Comparison of ENCODE assay signal across 9 cellular contexts in the genomic region with DNA sequence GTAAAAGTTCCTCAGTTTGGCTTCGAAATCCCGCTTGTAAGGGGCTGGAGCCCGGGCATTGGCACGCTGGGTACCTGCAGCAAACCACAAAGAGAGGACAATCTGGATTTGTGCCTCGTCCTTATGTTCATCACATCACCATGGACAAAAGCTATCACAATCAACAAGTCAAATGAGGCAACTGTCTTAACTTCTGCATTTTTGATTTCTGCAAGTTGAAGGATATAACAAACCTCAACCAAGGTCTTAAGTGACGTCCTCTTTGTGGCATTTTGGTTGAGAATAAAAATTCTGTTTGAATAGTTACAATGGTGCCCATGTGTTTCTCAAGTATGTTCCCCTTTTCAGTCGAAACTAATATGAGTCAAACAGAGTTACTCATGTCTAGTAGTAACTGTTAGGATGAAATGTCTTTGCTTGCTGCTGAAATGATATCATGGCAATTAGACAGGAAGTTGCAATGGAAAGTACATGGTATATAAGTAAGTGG.
A peak's percentile ranks its signal among the peaks of the same experiment; 100 is the strongest.
DNase-seq lines count a peak whose midpoint lies in the region; ATAC-seq and TF ChIP-seq lines count a peak whose summit lies in the region.
"Had no signal": no experiment of that assay in that cellular context is flagged by ENCODE, and none has a peak within 500 bp of the region (broad histone marks: within the 10 kb centered on the region; RNA-seq: fewer than 3 reads in every experiment).

No MANE protein-coding gene starts in this region.

- intact Hi-C loops in activated CD4-positive, alpha-beta T cell treated with anti-CD3 and anti-CD28 coated beads for 36 hours (cut with DNase I, micrococcal nuclease): loop anchor here (1.0 to 5.0 kb wide), 13 partner anchors 8 to 1050 kb away; a partner anchor contains a TSS

- CTCF ChIA-PET in activated CD4-positive, alpha-beta T cell treated with anti-CD3 and anti-CD28 coated beads for 36 hours (lab: Charles Lee): interaction anchor here (0.8 to 1.2 kb wide), 4 partner anchors 18 to 60 kb away, joined by 3 to 6 read pairs (median 3); no protein-coding TSS in a partner anchor

- POLR2A ChIA-PET in activated CD4-positive, alpha-beta T cell treated with anti-CD3 and anti-CD28 coated beads for 36 hours (lab: Charles Lee): interaction anchor here (0.5 to 2.5 kb wide), 3 partner anchors 11 to 584 kb away, joined by 6 to 10 read pairs (median 10); no protein-coding TSS in a partner anchor

- H3K4me3 ChIP-seq in fibroblast of the aortic adventitia (ENCODE audit: low read depth, low read length): no peak overlapping the region
- H3K4me3 ChIP-seq: A549 had no signal

- no peak for TF ChIP-seq CTCF in fibroblast of the aortic adventitia (IDR thresholded peaks at IDR 0.05; ENCODE audit: insufficient read depth, low read length)

- H3K4me3 Mint-ChIP-seq in activated CD4-positive, alpha-beta T cell treated with anti-CD3 and anti-CD28 coated beads for 36 hours: peak overlapping the region; percentile 65

- no peaks in the 10 kb centered on the region for H3K9me3 Mint-ChIP-seq in activated CD4-positive, alpha-beta T cell treated with anti-CD3 and anti-CD28 coated beads for 36 hours (ENCODE audit: low read depth)

- H3K27me3 Mint-ChIP-seq in activated CD4-positive, alpha-beta T cell treated with anti-CD3 and anti-CD28 coated beads for 36 hours: no peaks in the 10 kb centered on the region

- H3K27ac Mint-ChIP-seq in activated CD4-positive, alpha-beta T cell treated with anti-CD3 and anti-CD28 coated beads for 36 hours: peak overlapping the region; percentile 100

- DNase-seq in activated CD4-positive, alpha-beta T cell treated with anti-CD3 and anti-CD28 coated beads for 36 hours: peak; percentile 37
- DNase-seq in activated CD4-positive, alpha-beta T cell treated with anti-CD3 and anti-CD28 coated beads, Interleukin-2, amount 50 U/mL, for 4 hours: no peak
- peak; percentile 45 for DNase-seq in RKO (ENCODE audit: low spot score)
- DNase-seq in fibroblast of the aortic adventitia (ENCODE audit: low read depth): peak; percentile 21
- no peak for DNase-seq in COR-L47 (lab: John Stamatoyannopoulos, UW)
- DNase-seq in NK-92 (lab: John Stamatoyannopoulos, UW; ENCODE audit: unreplicated experiment): no peak
- no peak for DNase-seq in ureter (ENCODE audit: low spot score)

- peaks cover 82% of the 10 kb centered on the region for H3K4me1 Mint-ChIP-seq in activated CD4-positive, alpha-beta T cell treated with anti-CD3 and anti-CD28 coated beads for 36 hours

- ATAC-seq in activated CD4-positive, alpha-beta T cell treated with anti-CD3 and anti-CD28 coated beads for 36 hours: peak; percentile 86
- ATAC-seq in HG02973 (IDR thresholded peaks at IDR 0.05; ENCODE audit: unreplicated experiment): peak; percentile 92
- ATAC-seq: A549 had no signal

- peaks cover 8% of the 10 kb centered on the region for H3K36me3 Mint-ChIP-seq in activated CD4-positive, alpha-beta T cell treated with anti-CD3 and anti-CD28 coated beads for 36 hours (ENCODE audit: low read depth)

Comparison
In these comparisons a context has a peak if more than half of its experiments do, and no peak if none do; other contexts are left out.
1. DNase-seq: peak in activated CD4-positive, alpha-beta T cell treated with anti-CD3 and anti-CD28 coated beads for 36 hours (single experiment), RKO (single experiment) and fibroblast of the aortic adventitia (single experiment); none in activated CD4-positive, alpha-beta T cell treated with anti-CD3 and anti-CD28 coated beads, Interleukin-2, amount 50 U/mL, for 4 hours (0 of 2), COR-L47 (single experiment), NK-92 (single experiment) and ureter (single experiment).